Comparison of ENCODE assay signal across 16 cellular contexts in genomic region chr15:38481761-38482160, GRCh38.
"Had no signal": no experiment of that assay in that cellular context is flagged by ENCODE, and none has a peak within 500 bp of the region (broad histone marks: within the 10 kb centered on the region; RNA-seq: fewer than 3 reads in every experiment).

No MANE protein-coding gene starts in this region.

- H3K9me3 Mint-ChIP-seq: activated T-cell treated with anti-CD3 and anti-CD28 coated beads, Interleukin-2, amount 50 U/mL, for 4 hours; nephron progenitor cell; stimulated activated memory B cell treated with anti-CD40 and anti-IgM and Interleukin-4, amounts not matched to agents 10 μg/mL and 1 μg/mL and 100 μg/mL, for 72 hours; T-helper 2 cell treated with Interferon-gamma antibody and Interleukin-4, amounts not matched to agents 5 μg/mL and 100 μg/mL, for 36 hours; type B pancreatic cell had no signal

- DNase-seq: activated CD4-positive, alpha-beta T cell treated with anti-CD3 and anti-CD28 coated beads for 4 hours; activated gamma-delta T cell; activated T-cell treated with anti-CD3 and anti-CD28 coated beads, Interleukin-2, amount 50 U/mL, for 4 hours; effector CD4-positive, alpha-beta T cell; heart right ventricle; mesenchymal stem cell; nephron progenitor cell; nucleus accumbens; sigmoid colon; stimulated activated CD4-positive, alpha-beta T cell treated with anti-CD3 and anti-CD28 coated beads, Interleukin-4, amount 100 ng/mL, for 24 hours; testis had no signal

- H3K4me3 Mint-ChIP-seq: activated T-cell treated with anti-CD3 and anti-CD28 coated beads, Interleukin-2, amount 50 U/mL, for 4 hours; nephron progenitor cell; stimulated activated memory B cell treated with anti-CD40 and anti-IgM and Interleukin-4, amounts not matched to agents 10 μg/mL and 1 μg/mL and 100 μg/mL, for 72 hours; T-helper 2 cell treated with Interferon-gamma antibody and Interleukin-4, amounts not matched to agents 5 μg/mL and 100 μg/mL, for 36 hours; type B pancreatic cell had no signal

- H3K27ac Mint-ChIP-seq: nephron progenitor cell; stimulated activated memory B cell treated with anti-CD40 and anti-IgM and Interleukin-4, amounts not matched to agents 10 μg/mL and 1 μg/mL and 100 μg/mL, for 72 hours; type B pancreatic cell had no signal

- H3K4me1 Mint-ChIP-seq: nephron progenitor cell had no signal

- ATAC-seq: activated T-cell treated with anti-CD3 and anti-CD28 coated beads, Interleukin-2, amount 50 U/mL, for 4 hours; esophagus mucosa; gastroesophageal sphincter; heart right ventricle; stimulated activated memory B cell treated with anti-CD40 and anti-IgM and Interleukin-4, amounts not matched to agents 10 μg/mL and 1 μg/mL and 100 μg/mL, for 72 hours had no signal

- H3K27me3 Mint-ChIP-seq: stimulated activated memory B cell treated with anti-CD40 and anti-IgM and Interleukin-4, amounts not matched to agents 10 μg/mL and 1 μg/mL and 100 μg/mL, for 72 hours; type B pancreatic cell had no signal
